Comparison of ENCODE assay signal across 24 cellular contexts in genomic region chr13:110262082-110262436, GRCh38. TPM values are rescaled to one million over a fixed set of nuclear protein-coding genes. Genes with fewer than 3 reads are reported as not detected.
A peak's percentile ranks its signal among the peaks of the same experiment; 100 is the strongest.
DNase-seq lines count a peak whose midpoint lies in the region; ATAC-seq and TF ChIP-seq lines count a peak whose summit lies in the region.
"Had no signal": no experiment of that assay in that cellular context is flagged by ENCODE, and none has a peak within 500 bp of the region (broad histone marks: within the 10 kb centered on the region; RNA-seq: fewer than 3 reads in every experiment).

No MANE protein-coding gene starts in this region.

- TF ChIP-seq CTCF in brain microvascular endothelial cell (IDR thresholded peaks at IDR 0.05; ENCODE audit: low read depth, low read length, missing control alignments) (no peak), gastroesophageal sphincter (IDR thresholded peaks at IDR 0.05) (no peak), upper lobe of right lung (IDR thresholded peaks at IDR 0.05) (no peak)

- peaks cover 0 to 2% (median 0%) of the 10 kb centered on the region in 4 donors for H3K4me1 Mint-ChIP-seq in naive thymus-derived CD8-positive, alpha-beta T cell
- H3K4me1 Mint-ChIP-seq: naive B cell had no signal

- no peak for TF ChIP-seq EP300 in gastroesophageal sphincter (IDR thresholded peaks at IDR 0.05)

- H3K9me3 ChIP-seq in gastroesophageal sphincter (no peaks in the 10 kb centered on the region), upper lobe of right lung (no peaks in the 10 kb centered on the region)
- H3K9me3 ChIP-seq: BE2C had no signal

- WGBS in gastroesophageal sphincter (ENCODE audit: low coverage in 1 of 2), 2 donors = 50 to 72% methylated on average over 2 to 10 of the region's 11 CpGs

- H3K27me3 Mint-ChIP-seq in naive thymus-derived CD8-positive, alpha-beta T cell = peaks cover 19 to 56% (median 41%) of the 10 kb centered on the region in 5 donors
- H3K27me3 Mint-ChIP-seq: progenitor cell of endocrine pancreas had no signal

- peak overlapping the region; percentile 56 for H3K27ac ChIP-seq in brain microvascular endothelial cell
- peak overlapping the region in 3 of 4 donors; percentile 73 to 84 (median 73) for H3K27ac ChIP-seq in gastroesophageal sphincter
- peak overlapping the region; percentile 77 for H3K27ac ChIP-seq in rectal smooth muscle tissue (ENCODE audit: low read depth, low read length)
- no peak overlapping the region for H3K27ac ChIP-seq in upper lobe of right lung
- H3K27ac ChIP-seq: cardiac muscle cell, HL-60 had no signal

- H3K36me3 ChIP-seq in brain microvascular endothelial cell (replicated peaks) (peaks cover 40% of the 10 kb centered on the region), gastroesophageal sphincter (peaks cover 0 to 5% of the 10 kb centered on the region in 2 donors), rectal smooth muscle tissue (ENCODE audit: control insufficient read depth, insufficient read depth, low read length) (no peaks in the 10 kb centered on the region), upper lobe of right lung (no peaks in the 10 kb centered on the region)
- H3K36me3 ChIP-seq: BE2C, cardiac muscle cell had no signal

- ATAC-seq in gastroesophageal sphincter (no peak), upper lobe of right lung (peak; percentile 3), HG03442 (IDR thresholded peaks at IDR 0.05; ENCODE audit: unreplicated experiment) (no peak), HG03354 (IDR thresholded peaks at IDR 0.05; ENCODE audit: poor library complexity, severe bottlenecking, unreplicated experiment) (no peak)
- no peak for ATAC-seq in naive thymus-derived CD8-positive, alpha-beta T cell
- ATAC-seq: stimulated activated naive CD8-positive, alpha-beta T cell treated with anti-CD3 and anti-CD28 coated beads, Interleukin-15, Interleukin-2, amounts not matched to agents 100 U/mL and 50 U/mL, for 24 hours had no signal

- peaks cover 0 to 3% (median 0%) of the 10 kb centered on the region in 3 donors for H3K36me3 Mint-ChIP-seq in naive thymus-derived CD8-positive, alpha-beta T cell
- H3K36me3 Mint-ChIP-seq: naive B cell had no signal

- H3K27me3 ChIP-seq in brain microvascular endothelial cell (replicated peaks) (no peaks in the 10 kb centered on the region), gastroesophageal sphincter (no peaks in the 10 kb centered on the region), rectal smooth muscle tissue (ENCODE audit: control insufficient read depth, insufficient read depth, low read length) (no peaks in the 10 kb centered on the region), upper lobe of right lung (no peaks in the 10 kb centered on the region)
- H3K27me3 ChIP-seq: cardiac muscle cell had no signal

- DNase-seq in brain microvascular endothelial cell (no peak), upper lobe of right lung (no peak)
- no peak for DNase-seq in naive thymus-derived CD8-positive, alpha-beta T cell
- DNase-seq: activated CD4-positive, CD25-positive, alpha-beta regulatory T cell; BE2C; effector memory CD4-positive, alpha-beta T cell; GF-D8; GOT3; naive B cell; NCI-H2029; NCI-H446 treated with DMSO at 0.1 percent for 48 hours; NK-92 treated with Interleukin-12 subunit alpha and Interleukin-12 subunit beta, amount 100 ng/mL, for 24 hours; SHP77; stimulated activated naive CD8-positive, alpha-beta T cell treated with anti-CD3 and anti-CD28 coated beads, Interleukin-15, Interleukin-2, amounts not matched to agents 100 U/mL and 50 U/mL, for 24 hours had no signal

- H3K4me3 Mint-ChIP-seq in naive thymus-derived CD8-positive, alpha-beta T cell = no peak overlapping the region
- H3K4me3 Mint-ChIP-seq: activated T-helper 1 cell treated with anti-CD3 and anti-CD28 coated beads, Interleukin-12 subunit alpha, Interleukin-12 subunit beta, Interleukin-2, Interleukin-4 antibody, amounts not matched to agents 30 ng/mL and 10 ng/mL and 1 ng/mL, durations not matched to agents 14 hours and 24 hours and 36 hours; naive B cell had no signal

- H3K9me3 Mint-ChIP-seq in naive thymus-derived CD8-positive, alpha-beta T cell = no peaks in the 10 kb centered on the region
- H3K9me3 Mint-ChIP-seq: activated T-helper 1 cell treated with anti-CD3 and anti-CD28 coated beads, Interleukin-12 subunit alpha, Interleukin-12 subunit beta, Interleukin-2, Interleukin-4 antibody, amounts not matched to agents 30 ng/mL and 10 ng/mL and 1 ng/mL, durations not matched to agents 14 hours and 24 hours and 36 hours had no signal

- H3K4me3 ChIP-seq in brain microvascular endothelial cell (ENCODE audit: low read depth, low read length) (no peak overlapping the region), gastroesophageal sphincter (no peak overlapping the region), rectal smooth muscle tissue (ENCODE audit: low read length) (no peak overlapping the region), upper lobe of right lung (no peak overlapping the region)
- H3K4me3 ChIP-seq: cardiac muscle cell had no signal

- POLR2A ChIA-PET in naive thymus-derived CD8-positive, alpha-beta T cell (lab: Charles Lee) = no interaction called here

- no peak overlapping the region for H3K9ac ChIP-seq in rectal smooth muscle tissue (ENCODE audit: low read length)

- H3K4me1 ChIP-seq in gastroesophageal sphincter (peaks cover 17 to 90% (median 47%) of the 10 kb centered on the region in 3 donors), rectal smooth muscle tissue (ENCODE audit: control insufficient read depth, insufficient read depth, low read length) (peaks cover 40% of the 10 kb centered on the region), upper lobe of right lung (peaks cover 39% of the 10 kb centered on the region)

- TF ChIP-seq POLR2A in gastroesophageal sphincter (IDR thresholded peaks at IDR 0.05) = no peak

- in situ Hi-C loops in brain microvascular endothelial cell (cut with HindIII; ENCODE audit: low pct_ligation_motif_present, low sequenced_read_pairs) = no loop called here

- intact Hi-C loops in upper lobe of right lung (cut with DNase I) = no loop called here

- no peak overlapping the region for H3K27ac Mint-ChIP-seq in naive thymus-derived CD8-positive, alpha-beta T cell
- H3K27ac Mint-ChIP-seq: activated T-helper 1 cell treated with anti-CD3 and anti-CD28 coated beads, Interleukin-12 subunit alpha, Interleukin-12 subunit beta, Interleukin-2, Interleukin-4 antibody, amounts not matched to agents 30 ng/mL and 10 ng/mL and 1 ng/mL, durations not matched to agents 14 hours and 24 hours and 36 hours; progenitor cell of endocrine pancreas had no signal

RNA-seq across cellular contexts. Expression of gene COL4A1, which starts 44.9 kb away (rescaled TPM):
- total RNA-seq in gastroesophageal sphincter (100 to 1,000 TPM; 278 to 618 (median 440) TPM), upper lobe of right lung (242 TPM)
- total RNA-seq in naive thymus-derived CD8-positive, alpha-beta T cell = not detected
- polyA plus RNA-seq in naive thymus-derived CD8-positive, alpha-beta T cell = not detected
- total RNA-seq: activated CD8-positive, alpha-beta memory T cell treated with anti-CD3 and anti-CD28 coated beads for 36 hours; activated T-helper 1 cell treated with anti-CD3 and anti-CD28 coated beads, Interleukin-12 subunit alpha, Interleukin-12 subunit beta, Interleukin-2, Interleukin-4 antibody, amounts not matched to agents 30 ng/mL and 10 ng/mL and 1 ng/mL, durations not matched to agents 14 hours and 24 hours and 36 hours; T-helper 2 cell treated with Interferon-gamma antibody and Interleukin-4, amounts not matched to agents 100 ng/mL and 5 ng/mL, for 36 hours had no signal

RNA-seq across cellular contexts. Expression of gene COL4A2, which starts 45.0 kb away (rescaled TPM):
- total RNA-seq in gastroesophageal sphincter = 100 to 1,000 TPM; 478 to 945 (median 543) TPM
- 273 TPM for total RNA-seq in upper lobe of right lung
- not detected for total RNA-seq in naive thymus-derived CD8-positive, alpha-beta T cell
- not detected for polyA plus RNA-seq in naive thymus-derived CD8-positive, alpha-beta T cell
- total RNA-seq: activated CD8-positive, alpha-beta memory T cell treated with anti-CD3 and anti-CD28 coated beads for 36 hours; activated T-helper 1 cell treated with anti-CD3 and anti-CD28 coated beads, Interleukin-12 subunit alpha, Interleukin-12 subunit beta, Interleukin-2, Interleukin-4 antibody, amounts not matched to agents 30 ng/mL and 10 ng/mL and 1 ng/mL, durations not matched to agents 14 hours and 24 hours and 36 hours; T-helper 2 cell treated with Interferon-gamma antibody and Interleukin-4, amounts not matched to agents 100 ng/mL and 5 ng/mL, for 36 hours had no signal

Comparison
In these comparisons a context has a peak if more than half of its experiments do, and no peak if none do; other contexts are left out.
1. RNA of gene COL4A1, which starts 44.9 kb away (total RNA-seq): 278 to 618 TPM in gastroesophageal sphincter and 242 TPM in upper lobe of right lung (single experiment); not detected in naive thymus-derived CD8-positive, alpha-beta T cell; every median in the first group is over 100 times any median in the second.
2. RNA of gene COL4A2, which starts 45.0 kb away (total RNA-seq): 478 to 945 TPM in gastroesophageal sphincter and 273 TPM in upper lobe of right lung (single experiment); not detected in naive thymus-derived CD8-positive, alpha-beta T cell; every median in the first group is over 100 times any median in the second.